Comparison of ENCODE assay signal across 15 cellular contexts in genomic region chr7:154010726-154011568, GRCh38. TPM values are rescaled to one million over a fixed set of nuclear protein-coding genes. Genes with fewer than 3 reads are reported as not detected.
"Had no signal": no experiment of that assay in that cellular context is flagged by ENCODE, and none has a peak within 500 bp of the region (broad histone marks: within the 10 kb centered on the region; RNA-seq: fewer than 3 reads in every experiment).

No MANE protein-coding gene starts in this region.

RNA-seq across cellular contexts. Expression of gene DPP6, which starts 41.3 kb away (rescaled TPM):
- total RNA-seq: activated B cell treated with CpG ODN at 0.5 μM for 24 hours; activated CD4-positive, alpha-beta memory T cell treated with anti-CD3 and anti-CD28 coated beads for 36 hours; activated CD4-positive, alpha-beta memory T cell treated with anti-CD3 and anti-CD28 coated beads, Interleukin-2, amount 10 ng/mL, durations not matched to agents 7 days and 5 days; activated CD4-positive, alpha-beta T cell treated with anti-CD3 and anti-CD28 coated beads for 36 hours; activated CD4-positive, alpha-beta T cell treated with anti-CD3 and anti-CD28 coated beads, Interleukin-2, amount 10 ng/mL, durations not matched to agents 24 days and 14 days; activated CD4-positive, alpha-beta T cell treated with anti-CD3 and anti-CD28 coated beads, Interleukin-2, amount 10 ng/mL, durations not matched to agents 7 days and 5 days; activated CD8-positive, alpha-beta memory T cell treated with anti-CD3 and anti-CD28 coated beads for 36 hours; activated CD8-positive, alpha-beta memory T cell treated with anti-CD3 and anti-CD28 coated beads, Interleukin-2, amount 10 ng/mL, durations not matched to agents 7 days and 5 days; activated CD8-positive, alpha-beta T cell treated with anti-CD3 and anti-CD28 coated beads for 36 hours; activated CD8-positive, alpha-beta T cell treated with anti-CD3 and anti-CD28 coated beads, Interleukin-2, amount 10 ng/mL, durations not matched to agents 7 days and 5 days; T-cell; T-helper 1 cell treated with Interleukin-12 subunit alpha and Interleukin-12 subunit beta and Interleukin-4 antibody, amounts not matched to agents 30 ng/mL and 1 ng/mL, for 36 hours; T-helper 17 cell; T-helper 2 cell treated with Interferon-gamma antibody and Interleukin-4, amounts not matched to agents 100 ng/mL and 5 ng/mL, for 36 hours; WTC11 had no signal
